ENCODE assay signal across 8 cellular contexts in the genomic region with DNA sequence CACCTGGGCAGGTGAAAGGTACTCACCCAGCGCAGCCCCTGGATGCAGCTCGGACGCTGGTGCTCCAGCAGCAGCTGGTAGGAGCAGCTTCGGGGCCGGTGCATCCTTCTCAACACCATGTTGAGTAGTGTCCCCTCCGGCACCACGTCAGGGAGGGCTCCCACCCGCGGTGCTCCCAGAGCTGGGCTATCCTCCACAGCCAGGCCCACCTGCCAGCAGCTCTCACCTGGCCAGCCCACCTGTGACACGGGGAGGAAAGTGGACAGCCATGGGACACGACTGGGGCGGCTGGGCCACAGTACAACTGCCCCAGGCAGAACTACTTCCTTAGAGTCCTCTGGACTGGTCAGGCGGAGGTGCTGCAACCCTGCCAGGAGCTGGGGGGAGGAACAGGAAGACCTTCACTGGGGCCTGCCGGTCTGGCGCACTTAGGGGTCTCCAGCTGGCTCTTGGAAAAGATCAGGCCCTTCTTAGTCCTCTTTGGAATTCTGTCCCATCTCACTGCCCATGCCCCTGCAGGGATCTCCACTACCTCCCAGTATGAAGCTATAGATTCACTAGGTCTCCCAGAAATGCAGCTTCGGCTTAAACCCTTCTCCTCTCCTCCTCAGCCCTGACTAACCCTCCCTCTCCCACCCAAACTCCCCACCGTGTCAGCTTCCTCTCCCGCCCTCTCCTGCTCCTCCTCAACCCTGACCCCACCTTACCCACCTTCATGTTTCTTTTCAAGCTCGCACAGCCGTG. TPM values are rescaled to one million over a fixed set of nuclear protein-coding genes. Genes with fewer than 3 reads are reported as not detected.
DNase-seq lines count a peak whose midpoint lies in the region; ATAC-seq and TF ChIP-seq lines count a peak whose summit lies in the region.

No MANE protein-coding gene starts in this region.

- no peaks in the 10 kb centered on the region for H3K9me3 ChIP-seq in T-helper 17 cell (ENCODE audit: control insufficient read depth, low read length, poor library complexity, severe bottlenecking)

- peaks cover 21% of the 10 kb centered on the region for H3K4me1 ChIP-seq in foreskin keratinocyte

- peaks cover 31% of the 10 kb centered on the region for H3K4me1 Mint-ChIP-seq in CD14-positive monocyte
- H3K4me1 Mint-ChIP-seq in T-helper 17 cell: peaks cover 28% of the 10 kb centered on the region

- no peak for DNase-seq in CD14-positive monocyte (ENCODE audit: low spot score)
- DNase-seq in T-helper 17 cell: no peak
- DNase-seq in foreskin keratinocyte: no peak
- DNase-seq in omental fat pad (ENCODE audit: low spot score): no peak
- DNase-seq in 8988T: no peak
- DNase-seq in NCI-H1092 treated with DMSO at 0.1 percent for 48 hours (lab: John Stamatoyannopoulos, UW): no peak

- ATAC-seq in T-helper 17 cell: no peak
- ATAC-seq in foreskin keratinocyte: no peak
- peak; percentile 47 for ATAC-seq in omental fat pad (ENCODE audit: low FRiP score)
- no peak for ATAC-seq in GM18870 (IDR thresholded peaks at IDR 0.05; ENCODE audit: unreplicated experiment)
- no peak for ATAC-seq in HG02759 (IDR thresholded peaks at IDR 0.05; ENCODE audit: unreplicated experiment)

- TF ChIP-seq CTCF in CD14-positive monocyte (IDR thresholded peaks at IDR 0.05) (no peak), foreskin keratinocyte (conservative IDR thresholded peaks at IDR 0.05) (no peak), omental fat pad (IDR thresholded peaks at IDR 0.05) (no peak)

- H3K36me3 Mint-ChIP-seq in CD14-positive monocyte: no peaks in the 10 kb centered on the region
- H3K36me3 Mint-ChIP-seq in T-helper 17 cell (ENCODE audit: low read depth): no peaks in the 10 kb centered on the region

- peak overlapping the region; percentile 91 for H3K27ac ChIP-seq in foreskin keratinocyte

- H3K27me3 ChIP-seq in foreskin keratinocyte: no peaks in the 10 kb centered on the region

- H3K9me3 Mint-ChIP-seq in CD14-positive monocyte: no peaks in the 10 kb centered on the region

- H3K27me3 Mint-ChIP-seq in CD14-positive monocyte (ENCODE audit: low read depth in 3 of 3): peaks cover 9 to 21% (median 17%) of the 10 kb centered on the region in 3 donors
- no peaks in the 10 kb centered on the region for H3K27me3 Mint-ChIP-seq in T-helper 17 cell

- peak overlapping the region in 5 of 7 donors; percentile 6 to 84 (median 30) for H3K27ac Mint-ChIP-seq in CD14-positive monocyte
- peak overlapping the region; percentile 56 for H3K27ac Mint-ChIP-seq in T-helper 17 cell

- intact Hi-C loops in CD14-positive monocyte (cut with micrococcal nuclease): loop anchor here in 1 of 2 donors (2.0 kb wide), 1 partner anchor 21 kb away; no protein-coding TSS in a partner anchor

- peak overlapping the region; percentile 80 to 84 for H3K4me3 Mint-ChIP-seq in CD14-positive monocyte
- peak overlapping the region; percentile 85 for H3K4me3 Mint-ChIP-seq in T-helper 17 cell

RNA-seq across cellular contexts. Expression of a gene that starts 0.7 kb away (rescaled TPM):
- polyA plus RNA-seq in CD14-positive monocyte (under 1 TPM; 0.08 to 0.60 TPM), foreskin keratinocyte (6.0 and 6.5 TPM in 2 replicates)
- total RNA-seq in T-helper 17 cell (under 1 TPM; 0.27 to 0.55 TPM), foreskin keratinocyte (7.7 and 8.1 TPM in 2 replicates), omental fat pad (100 to 1,000 TPM in 1 of 4 donors, 10 to 100 TPM in 3; 24.2 to 270 (median 59.1) TPM)

RNA-seq across cellular contexts. Expression of a gene that starts 15.0 kb away (rescaled TPM):
- polyA plus RNA-seq in CD14-positive monocyte (10 to 100 TPM; 15.8 to 19.6 TPM), foreskin keratinocyte (12.0 and 13.2 TPM in 2 replicates)
- total RNA-seq in T-helper 17 cell (1 to 10 TPM; 5.9 to 6.9 TPM), foreskin keratinocyte (14.5 and 14.9 TPM in 2 replicates), omental fat pad (10 to 100 TPM; 27.6 to 50.3 (median 48.1) TPM)

RNA-seq across cellular contexts. Expression of a gene that starts 32.7 kb away (rescaled TPM):
- under 1 TPM in 1 of 2 donors, not detected in 1; 0.40 TPM for polyA plus RNA-seq in CD14-positive monocyte
- total RNA-seq in T-helper 17 cell: under 1 TPM in 1 of 2 donors, not detected in 1; 0.12 TPM
- total RNA-seq in foreskin keratinocyte: 0.28 and 0.34 TPM in 2 replicates
- 0.14 and 0.21 TPM in 2 replicates for polyA plus RNA-seq in foreskin keratinocyte
- 1 to 10 TPM; 2.1 to 2.7 (median 2.2) TPM for total RNA-seq in omental fat pad

RNA-seq across cellular contexts. Expression of a gene that starts 52.2 kb away (rescaled TPM):
- polyA plus RNA-seq in CD14-positive monocyte: 10 to 100 TPM; 19.0 to 20.6 TPM
- 10 to 100 TPM; 22.7 to 23.5 TPM for total RNA-seq in T-helper 17 cell
- total RNA-seq in foreskin keratinocyte: 27.8 and 29.7 TPM in 2 replicates
- 14.7 and 16.3 TPM in 2 replicates for polyA plus RNA-seq in foreskin keratinocyte
- total RNA-seq in omental fat pad: 10 to 100 TPM; 10.5 to 14.2 (median 12.7) TPM
